In genomic region chr19:35518313-35518712, GRCh38 we compare ENCODE assay signal across 17 cellular contexts. TPM values are rescaled to one million over a fixed set of nuclear protein-coding genes. Genes with fewer than 3 reads are reported as not detected.
DNase-seq lines count a peak whose midpoint lies in the region; ATAC-seq and TF ChIP-seq lines count a peak whose summit lies in the region.
"Had no signal": no experiment of that assay in that cellular context is flagged by ENCODE, and none has a peak within 500 bp of the region (broad histone marks: within the 10 kb centered on the region; RNA-seq: fewer than 3 reads in every experiment).

No MANE protein-coding gene starts in this region.

- no peaks in the 10 kb centered on the region for H3K36me3 ChIP-seq in skeletal muscle satellite cell (ENCODE audit: insufficient read depth, low read length)
- H3K36me3 ChIP-seq: SJCRH30, thoracic aorta had no signal

- H3K4me1 ChIP-seq in skeletal muscle satellite cell (ENCODE audit: control insufficient read depth, insufficient read depth, low read length) = peaks cover 30% of the 10 kb centered on the region
- H3K4me1 ChIP-seq: SJCRH30 had no signal

- peaks cover 8% of the 10 kb centered on the region for H3K27me3 ChIP-seq in skeletal muscle satellite cell (ENCODE audit: control insufficient read depth, insufficient read depth, low read length)

- H3K4me2 ChIP-seq in skeletal muscle satellite cell (ENCODE audit: low read length) = peak overlapping the region; percentile 60

- peak overlapping the region; percentile 50 for H3K4me3 ChIP-seq in skeletal muscle satellite cell (ENCODE audit: low read length)
- H3K4me3 ChIP-seq: SJCRH30, thoracic aorta had no signal

- peak; percentile 89 for DNase-seq in GM04504 (ENCODE audit: low read depth)
- DNase-seq in fibroblast of the conjunctiva (ENCODE audit: low read depth) = peak; percentile 75
- no peak for DNase-seq in NCI-H748 (lab: John Stamatoyannopoulos, UW; ENCODE audit: unreplicated experiment)
- DNase-seq in T-helper 2 cell = no peak
- DNase-seq in NCI-H2029 treated with DMSO at 0.1 percent for 48 hours (lab: John Stamatoyannopoulos, UW) = no peak
- DNase-seq: activated CD4-positive, alpha-beta T cell treated with anti-CD3 and anti-CD28 coated beads, Interleukin-2, amount 10 ng/mL, durations not matched to agents 7 days and 5 days; activated naive CD4-positive, alpha-beta T cell; DND-41; immature natural killer cell; Kasumi-1; NCI-H345; nucleus accumbens; SJCRH30 had no signal

- ATAC-seq in SK-N-SH treated with all-trans-retinoic acid at 6 μM for 48 hours = peak; percentile 76
- ATAC-seq in HG03039 (IDR thresholded peaks at IDR 0.05; ENCODE audit: unreplicated experiment) = no peak

- H3K9ac ChIP-seq in skeletal muscle satellite cell (ENCODE audit: low read depth, low read length) = peak overlapping the region; percentile 19

- no peaks in the 10 kb centered on the region for H3K9me3 ChIP-seq in skeletal muscle satellite cell (replicated peaks; ENCODE audit: low read length)
- H3K9me3 ChIP-seq: SJCRH30, thoracic aorta had no signal

TF ChIP-seq in SK-N-SH treated with all-trans-retinoic acid at 6 μM for 48 hours, 23 proteins besides CTCF, POLR2A, EP300 and RAD21:
- no peak for TF ChIP-seq ESRRG (CRISPR knock-in tag; IDR thresholded peaks at IDR 0.05)
- TF ChIP-seq ZC3H10 (CRISPR knock-in tag; IDR thresholded peaks at IDR 0.05) = no peak
- TF ChIP-seq ZNF565 (CRISPR knock-in tag; conservative IDR thresholded peaks at IDR 0.05; ENCODE audit: low read depth) = no peak

RNA-seq across cellular contexts. Expression of gene DMKN, which starts 4.9 kb away (rescaled TPM):
- 9.4 and 14.4 TPM in 2 replicates for total RNA-seq in skeletal muscle satellite cell (2012; rRNA removed)
- total RNA-seq: activated CD4-positive, alpha-beta T cell treated with anti-CD3 and anti-CD28 coated beads, Interleukin-2, amount 10 ng/mL, durations not matched to agents 7 days and 5 days; SJCRH30 had no signal

RNA-seq across cellular contexts. Expression of gene SBSN, which starts 9.8 kb away (rescaled TPM):
- 7.4 and 20.3 TPM in 2 replicates for total RNA-seq in skeletal muscle satellite cell (2012; rRNA removed)
- total RNA-seq: activated CD4-positive, alpha-beta T cell treated with anti-CD3 and anti-CD28 coated beads, Interleukin-2, amount 10 ng/mL, durations not matched to agents 7 days and 5 days; SJCRH30 had no signal

RNA-seq across cellular contexts. Expression of gene GAPDHS, which starts 14.9 kb away (rescaled TPM):
- not detected in 2 replicates for total RNA-seq in skeletal muscle satellite cell (2012; rRNA removed)
- total RNA-seq: activated CD4-positive, alpha-beta T cell treated with anti-CD3 and anti-CD28 coated beads, Interleukin-2, amount 10 ng/mL, durations not matched to agents 7 days and 5 days; SJCRH30; thoracic aorta had no signal

RNA-seq across cellular contexts. Expression of gene TMEM147, which starts 27.1 kb away (rescaled TPM):
- total RNA-seq in skeletal muscle satellite cell (2012; rRNA removed) = 74.8 and 113 TPM in 2 replicates

RNA-seq across cellular contexts. Expression of gene KRTDAP, which starts 28.0 kb away (rescaled TPM):
- not detected in 2 replicates for total RNA-seq in skeletal muscle satellite cell (2012; rRNA removed)
- total RNA-seq: activated CD4-positive, alpha-beta T cell treated with anti-CD3 and anti-CD28 coated beads, Interleukin-2, amount 10 ng/mL, durations not matched to agents 7 days and 5 days; SJCRH30 had no signal

Comparison
In these comparisons a context has a peak if more than half of its experiments do, and no peak if none do; other contexts are left out.
1. DNase-seq: peak in GM04504 (single experiment) and fibroblast of the conjunctiva (single experiment); none in NCI-H748 (single experiment), T-helper 2 cell (0 of 5) and NCI-H2029 treated with DMSO at 0.1 percent for 48 hours (single experiment).